Comparison of ENCODE assay signal across 8 cellular contexts in genomic region chr17:61411944-61412859, GRCh38. TPM values are rescaled to one million over a fixed set of nuclear protein-coding genes. Genes with fewer than 3 reads are reported as not detected.
DNase-seq lines count a peak whose midpoint lies in the region; ATAC-seq and TF ChIP-seq lines count a peak whose summit lies in the region.

No MANE protein-coding gene starts in this region.

- H3K4me3 ChIP-seq in ACC112 (ENCODE audit: low read depth, low read length) (peak overlapping the region; percentile 86), right lobe of liver (peak overlapping the region; percentile 54 to 58 (median 58))

- CTCF ChIA-PET in activated CD4-positive, alpha-beta T cell treated with anti-CD3 and anti-CD28 coated beads, Interleukin-2, amount 10 ng/mL, durations not matched to agents 7 days and 5 days (lab: Charles Lee) = interaction anchor here (0.6 to 2.9 kb wide), 22 partner anchors 9 to 1968 kb away, joined by 3 to 17 read pairs (median 3); no protein-coding TSS in a partner anchor

- H3K79me2 ChIP-seq in ACC112 (ENCODE audit: control insufficient read depth, insufficient read depth, low read length, unreplicated experiment) = no peaks in the 10 kb centered on the region

- no peaks in the 10 kb centered on the region for H3K36me3 Mint-ChIP-seq in activated CD4-positive, alpha-beta T cell treated with anti-CD3 and anti-CD28 coated beads, Interleukin-2, amount 10 ng/mL, durations not matched to agents 7 days and 5 days (ENCODE audit: low read depth)

- peak overlapping the region; percentile 70 for H2AFZ ChIP-seq in ACC112 (ENCODE audit: low read length, unreplicated experiment)

- POLR2A ChIA-PET in activated CD4-positive, alpha-beta T cell treated with anti-CD3 and anti-CD28 coated beads, Interleukin-2, amount 10 ng/mL, durations not matched to agents 7 days and 5 days (lab: Charles Lee) = interaction anchor here (0.6 kb wide), 1 partner anchor 741 kb away, joined by 6 read pairs; no protein-coding TSS in a partner anchor

- peak overlapping the region; percentile 51 for H3K27ac ChIP-seq in ACC112 (ENCODE audit: low read depth, low read length)
- peak overlapping the region; percentile 55 to 84 (median 76) for H3K27ac ChIP-seq in right lobe of liver

- 0% methylated on average over 5 of the region's 83 CpGs for WGBS in right lobe of liver (ENCODE audit: insufficient coverage, low coverage, low lambda C conversion rate, missing lambda C conversion rate)

- no peaks in the 10 kb centered on the region for H3K9me3 Mint-ChIP-seq in activated CD4-positive, alpha-beta T cell treated with anti-CD3 and anti-CD28 coated beads, Interleukin-2, amount 10 ng/mL, durations not matched to agents 7 days and 5 days

- peaks cover 50% of the 10 kb centered on the region for H3K27me3 Mint-ChIP-seq in activated CD4-positive, alpha-beta T cell treated with anti-CD3 and anti-CD28 coated beads, Interleukin-2, amount 10 ng/mL, durations not matched to agents 7 days and 5 days

- TF ChIP-seq POLR2A in right lobe of liver (IDR thresholded peaks at IDR 0.05) = peak; percentile 24

- H3K36me3 ChIP-seq in ACC112 (ENCODE audit: insufficient read depth, low read length) = no peaks in the 10 kb centered on the region
- H3K36me3 ChIP-seq in right lobe of liver = no peaks in the 10 kb centered on the region

- H3K27me3 ChIP-seq in ACC112 (ENCODE audit: insufficient read depth, low read length) (no peaks in the 10 kb centered on the region), right lobe of liver (no peaks in the 10 kb centered on the region)

- ATAC-seq in GM18867 (IDR thresholded peaks at IDR 0.05; ENCODE audit: unreplicated experiment) (peak; percentile 61), HG03139 (IDR thresholded peaks at IDR 0.05; ENCODE audit: unreplicated experiment) (peak; percentile 65), right lobe of liver (peak; percentile 76 to 82 (median 78))

- H3K27ac Mint-ChIP-seq in activated CD4-positive, alpha-beta T cell treated with anti-CD3 and anti-CD28 coated beads, Interleukin-2, amount 10 ng/mL, durations not matched to agents 7 days and 5 days = no peak overlapping the region

- TF ChIP-seq CTCF in right lobe of liver (IDR thresholded peaks at IDR 0.05) = peak; percentile 99 to 100 (median 99)

- H3K4me3 Mint-ChIP-seq in activated CD4-positive, alpha-beta T cell treated with anti-CD3 and anti-CD28 coated beads, Interleukin-2, amount 10 ng/mL, durations not matched to agents 7 days and 5 days = peak overlapping the region; percentile 50

- peaks cover 15% of the 10 kb centered on the region for H3K4me1 ChIP-seq in ACC112 (ENCODE audit: control insufficient read depth, insufficient read depth, low read length, unreplicated experiment)
- peaks cover 0 to 29% (median 2%) of the 10 kb centered on the region in 4 donors for H3K4me1 ChIP-seq in right lobe of liver

- peak; percentile 73 for DNase-seq in NCI-H345 treated with DMSO at 0.1 percent for 48 hours (lab: John Stamatoyannopoulos, UW; ENCODE audit: unreplicated experiment)
- peak; percentile 67 for DNase-seq in activated CD4-positive, alpha-beta T cell treated with anti-CD3 and anti-CD28 coated beads, Interleukin-2, amount 10 ng/mL, durations not matched to agents 7 days and 5 days
- peak; percentile 20 to 70 for DNase-seq in dermis microvascular lymphatic vessel endothelial cell (ENCODE audit: low read depth in 2 of 2)
- DNase-seq in right lobe of liver = peak; percentile 83 to 84 (median 84)
- DNase-seq in stimulated activated CD4-positive, alpha-beta T cell treated with anti-CD3 and anti-CD28 coated beads, Interleukin-4, amount 100 ng/mL, for 24 hours = peak; percentile 78

- intact Hi-C loops in right lobe of liver (cut with DNase I) = loop anchor here in 1 of 2 donors (5.0 to 10.0 kb wide), 2 partner anchors 410 to 423 kb away; no protein-coding TSS in a partner anchor

- H3K4me1 Mint-ChIP-seq in activated CD4-positive, alpha-beta T cell treated with anti-CD3 and anti-CD28 coated beads, Interleukin-2, amount 10 ng/mL, durations not matched to agents 7 days and 5 days = peaks cover 19% of the 10 kb centered on the region

- H3K9me3 ChIP-seq in right lobe of liver = no peaks in the 10 kb centered on the region

RNA-seq across cellular contexts. Expression of gene TBX2, which starts 12.6 kb away (rescaled TPM):
- not detected for total RNA-seq in activated CD4-positive, alpha-beta T cell treated with anti-CD3 and anti-CD28 coated beads, Interleukin-2, amount 10 ng/mL, durations not matched to agents 7 days and 5 days
- 0.13 TPM in 1 of 2 replicates, not detected in the other for total RNA-seq in dermis microvascular lymphatic vessel endothelial cell
- total RNA-seq in right lobe of liver = 1 to 10 TPM; 1.9 to 4.4 (median 2.7) TPM

RNA-seq across cellular contexts. Expression of gene TBX4, which starts 40.0 kb away (rescaled TPM):
- not detected for total RNA-seq in activated CD4-positive, alpha-beta T cell treated with anti-CD3 and anti-CD28 coated beads, Interleukin-2, amount 10 ng/mL, durations not matched to agents 7 days and 5 days
- not detected in 2 replicates for total RNA-seq in dermis microvascular lymphatic vessel endothelial cell
- total RNA-seq in right lobe of liver = not detected

Comparison
In these comparisons a context has a peak if more than half of its experiments do, and no peak if none do; other contexts are left out.
1. Peak in every context shown above with its lines: DNase-seq, ATAC-seq, H3K4me3 ChIP-seq and H3K27ac ChIP-seq.